In genomic region chr3:16404349-16404895, GRCh38 we compare ENCODE assay signal across 1 cellular context.
TF ChIP-seq lines count a peak whose summit lies in the region.

No MANE protein-coding gene starts in this region.

TF ChIP-seq in GM12878, 131 proteins besides CTCF, POLR2A, EP300 and RAD21:
- TF ChIP-seq SPI1 (IDR thresholded peaks at IDR 0.05; ENCODE audit: borderline replicate concordance, insufficient read depth, low read depth, low read length) (peak; percentile 32; the same call in 1 of the 2 replicates), ZZZ3 (IDR thresholded peaks at IDR 0.05; ENCODE audit: control insufficient read depth, insufficient read length, low read depth) (no peak)
TF ChIP-seq in GM12878: peak in this region for 1.
